Comparison of ENCODE assay signal across 29 cellular contexts in genomic region chr1:96752394-96752793, GRCh38.
"Had no signal": no experiment of that assay in that cellular context is flagged by ENCODE, and none has a peak within 500 bp of the region (broad histone marks: within the 10 kb centered on the region; RNA-seq: fewer than 3 reads in every experiment).

No MANE protein-coding gene starts in this region.

- H3K4me1 ChIP-seq: pancreas, prostate gland, testis, upper lobe of right lung had no signal

- H3K9me3 ChIP-seq: neutrophil, pancreas, prostate gland, right atrium auricular region, right lobe of liver, sigmoid colon, suprapubic skin, testis, tibial artery, transverse colon, upper lobe of right lung, uterus had no signal

- H3K4me3 ChIP-seq: pancreas, prostate gland, right atrium auricular region, right lobe of liver, sigmoid colon, suprapubic skin, testis, tibial artery, transverse colon, upper lobe of right lung, uterus had no signal

- FAIRE-seq: pancreas, small intestine had no signal

- H3K36me3 ChIP-seq: prostate gland, right lobe of liver, uterus had no signal

- H3K27me3 ChIP-seq: neutrophil, pancreas, right atrium auricular region, right lobe of liver, sigmoid colon, suprapubic skin, testis, tibial artery, transverse colon, upper lobe of right lung, uterus had no signal

- H3K27ac Mint-ChIP-seq: natural killer cell; nephron; stimulated activated effector memory CD8-positive, alpha-beta T cell treated with anti-CD3 and anti-CD28 coated beads, Interleukin-12 subunit alpha, Interleukin-12 subunit beta, amount 100 ng/mL, for 72 hours; stimulated activated naive CD8-positive, alpha-beta T cell treated with anti-CD3 and anti-CD28 coated beads, Interleukin-15, amount 100 ng/mL, for 72 hours; type B pancreatic cell had no signal

- H3K9me3 Mint-ChIP-seq: naive thymus-derived CD4-positive, alpha-beta T cell; natural killer cell; stimulated activated effector memory CD8-positive, alpha-beta T cell treated with anti-CD3 and anti-CD28 coated beads, Interleukin-12 subunit alpha, Interleukin-12 subunit beta, amount 100 ng/mL, for 72 hours; stimulated activated naive CD8-positive, alpha-beta T cell treated with anti-CD3 and anti-CD28 coated beads, Interleukin-15, amount 100 ng/mL, for 72 hours had no signal

- H3K27me3 Mint-ChIP-seq: naive thymus-derived CD4-positive, alpha-beta T cell; stimulated activated naive CD8-positive, alpha-beta T cell treated with anti-CD3 and anti-CD28 coated beads, Interleukin-15, amount 100 ng/mL, for 72 hours; type B pancreatic cell had no signal

- H3K27ac ChIP-seq: neutrophil, pancreas, prostate gland, right atrium auricular region, right lobe of liver, sigmoid colon, suprapubic skin, testis, tibial artery, transverse colon, upper lobe of right lung, uterus had no signal

- H3K4me3 Mint-ChIP-seq: naive thymus-derived CD4-positive, alpha-beta T cell; natural killer cell; nephron; neural crest cell; stimulated activated effector memory CD8-positive, alpha-beta T cell treated with anti-CD3 and anti-CD28 coated beads, Interleukin-12 subunit alpha, Interleukin-12 subunit beta, amount 100 ng/mL, for 72 hours; stimulated activated naive CD8-positive, alpha-beta T cell treated with anti-CD3 and anti-CD28 coated beads, Interleukin-15, amount 100 ng/mL, for 72 hours; type B pancreatic cell had no signal

- DNase-seq: naive thymus-derived CD4-positive, alpha-beta T cell; natural killer cell; nucleus accumbens; pancreas; retina; right lobe of liver; sigmoid colon; small intestine; stimulated activated CD4-positive, alpha-beta T cell treated with anti-CD3 and anti-CD28 coated beads, Interleukin-15, amount 100 ng/mL, for 24 hours; stimulated activated CD4-positive, alpha-beta T cell treated with anti-CD3 and anti-CD28 coated beads, Interleukin-2, amount 100 ng/mL, for 24 hours; stimulated activated CD4-positive, alpha-beta T cell treated with anti-CD3 and anti-CD28 coated beads, Interleukin-2, amount 100 ng/mL, for 48 hours; stimulated activated CD4-positive, alpha-beta T cell treated with anti-CD3 and anti-CD28 coated beads, Interleukin-4, amount 100 ng/mL, for 24 hours; stimulated activated naive CD4-positive, alpha-beta T cell; stimulated activated naive CD8-positive, alpha-beta T cell treated with anti-CD3 and anti-CD28 coated beads, Interleukin-15, amount 100 ng/mL, for 72 hours; stimulated activated naive CD8-positive, alpha-beta T cell treated with anti-CD3 and anti-CD28 coated beads, Interleukin-15, Interleukin-2, amounts not matched to agents 100 U/mL and 50 U/mL, for 24 hours; substantia nigra; testis; tibial artery; transverse colon; upper lobe of right lung; uterus had no signal

- ATAC-seq: naive thymus-derived CD4-positive, alpha-beta T cell; natural killer cell; pancreas; stimulated activated effector memory CD8-positive, alpha-beta T cell treated with anti-CD3 and anti-CD28 coated beads, Interleukin-12 subunit alpha, Interleukin-12 subunit beta, amount 100 ng/mL, for 72 hours; stimulated activated naive CD8-positive, alpha-beta T cell treated with anti-CD3 and anti-CD28 coated beads, Interleukin-15, amount 100 ng/mL, for 72 hours; stimulated activated naive CD8-positive, alpha-beta T cell treated with anti-CD3 and anti-CD28 coated beads, Interleukin-15, Interleukin-2, amounts not matched to agents 100 U/mL and 50 U/mL, for 24 hours; upper lobe of right lung had no signal
